8 cellular contexts compared by ENCODE assay signal in genomic region chr1:2583871-2584341, GRCh38. TPM values are rescaled to one million over a fixed set of nuclear protein-coding genes. Genes with fewer than 3 reads are reported as not detected.
A peak's percentile ranks its signal among the peaks of the same experiment; 100 is the strongest.
DNase-seq lines count a peak whose midpoint lies in the region; ATAC-seq and TF ChIP-seq lines count a peak whose summit lies in the region.

No MANE protein-coding gene starts in this region.

- H3K27ac ChIP-seq in Panc1 (ENCODE audit: low read length) (0 out of 2 replicates have a peak overlapping the region, but pooled peaks have one; percentile 2), dorsolateral prefrontal cortex (peak overlapping the region in 45 of 59 donors; percentile 6 to 98 (median 94)), WERI-Rb-1 (no peak overlapping the region)

- H3K27me3 ChIP-seq in Panc1 (ENCODE audit: control insufficient read depth, insufficient read depth, low read length), result no peaks in the 10 kb centered on the region
- no peaks in the 10 kb centered on the region for H3K27me3 ChIP-seq in dorsolateral prefrontal cortex
- no peaks in the 10 kb centered on the region for H3K27me3 ChIP-seq in WERI-Rb-1 (ENCODE audit: insufficient read depth, low read depth, severe bottlenecking)

- CTCF ChIA-PET in Panc1 (lab: Charles Lee), result no interaction called here

- BruUV-seq in Panc1 (replicated peaks; lab: Mats Ljungman, UMichigan), result no TSS peak

- POLR2A ChIA-PET in Panc1 (lab: Charles Lee), result no interaction called here

- DNase-seq in NCI-H345 (lab: John Stamatoyannopoulos, UW) (peak; percentile 63), NCI-H345 treated with DMSO at 0.1 percent for 48 hours (lab: John Stamatoyannopoulos, UW; ENCODE audit: unreplicated experiment) (no peak), Panc1 (ENCODE audit: low read depth, low spot score) (no peak), dorsolateral prefrontal cortex (no peak), WERI-Rb-1 (no peak)
- DNase-seq in stimulated activated CD8-positive, alpha-beta memory T cell treated with anti-CD3 and anti-CD28 coated beads, Interleukin-4, amount 100 ng/mL, for 48 hours, result peak; percentile 41
- no peak for DNase-seq in NK-92 treated with Interleukin-12 subunit alpha and Interleukin-12 subunit beta, amount 100 ng/mL, for 24 hours (lab: John Stamatoyannopoulos, UW)

- in situ Hi-C loops in Panc1 (cut with HindIII; ENCODE audit: low pct_unique_long_range_greater_than_20kb, low sequenced_read_pairs), result no loop called here

- H3K9me3 ChIP-seq in Panc1 (ENCODE audit: control insufficient read depth, insufficient read depth, low read depth, low read length) (no peaks in the 10 kb centered on the region), WERI-Rb-1 (ENCODE audit: severe bottlenecking) (no peaks in the 10 kb centered on the region)

- intact Hi-C loops in Panc1 (cut with micrococcal nuclease; ENCODE audit: unreplicated experiment), result no loop called here
- intact Hi-C loops in dorsolateral prefrontal cortex (cut with DNase I), result loop anchor here (2.0 to 10.0 kb wide), 3 partner anchors 35 to 369 kb away; partner anchors contain the start of gene PANK4 (in 1 of the 2)

- peaks cover 17% of the 10 kb centered on the region for H3K4me1 ChIP-seq in Panc1 (ENCODE audit: control insufficient read depth, insufficient read depth, low read length)

- H3K4me3 ChIP-seq in Panc1 (ENCODE audit: low read depth in 2 of 2, low read length in 2 of 2) (peak overlapping the region in 1 of 2 experiments; percentile 30; a peak in 2 of 4 replicates), dorsolateral prefrontal cortex (no peak overlapping the region), WERI-Rb-1 (ENCODE audit: low read depth, low read length) (no peak overlapping the region)

- no peaks in the 10 kb centered on the region; the same call in 1 of the 2 replicates for H3K36me3 ChIP-seq in Panc1 (ENCODE audit: control insufficient read depth, insufficient read depth, low read length)
- no peaks in the 10 kb centered on the region for H3K36me3 ChIP-seq in WERI-Rb-1

- ATAC-seq in Panc1 (no peak), HG02840 (IDR thresholded peaks at IDR 0.05; ENCODE audit: low FRiP score, unreplicated experiment) (no peak)

- TF ChIP-seq CTCF in Panc1 (IDR thresholded peaks at IDR 0.05) (no peak), dorsolateral prefrontal cortex (IDR thresholded peaks at IDR 0.05 in 54 of 56, conservative IDR thresholded peaks at IDR 0.05 in 2 of 56; ENCODE audit: low read depth in 1 of 56, partially characterized antibody in 56 of 56) (no peak), WERI-Rb-1 (IDR thresholded peaks at IDR 0.05; ENCODE audit: low read depth, low read length) (no peak)

RNA-seq across cellular contexts. Expression of gene PRXL2B, which starts 2.7 kb away (rescaled TPM):
- total RNA-seq in Panc1 (2021; ENCODE audit: unreplicated experiment) (17.0 TPM), dorsolateral prefrontal cortex (10 to 100 TPM; 24.0 to 76.4 (median 50.5) TPM)
- polyA plus RNA-seq in Panc1 (2012; ENCODE audit: insufficient read length), result 23.0 TPM

RNA-seq across cellular contexts. Expression of gene TNFRSF14, which starts 27.7 kb away (rescaled TPM):
- total RNA-seq in Panc1 (2021; ENCODE audit: unreplicated experiment) (20.1 TPM), dorsolateral prefrontal cortex (10 to 100 TPM; 12.0 to 44.5 (median 23.4) TPM)
- polyA plus RNA-seq in Panc1 (2012; ENCODE audit: insufficient read length), result 14.8 TPM

RNA-seq across cellular contexts. Expression of gene MMEL1, which starts 48.9 kb away (rescaled TPM):
- total RNA-seq in Panc1 (2021; ENCODE audit: unreplicated experiment), result 0.46 TPM
- 10.4 TPM for polyA plus RNA-seq in Panc1 (2012; ENCODE audit: insufficient read length)
- 1 to 10 TPM in 86 of 120 experiments, under 1 TPM in 29, not detected in 5; 0.18 to 5.4 (median 1.5) TPM for total RNA-seq in dorsolateral prefrontal cortex

RNA-seq across cellular contexts. Expression of gene HES5, which starts 53.8 kb away (rescaled TPM):
- total RNA-seq in Panc1 (2021; ENCODE audit: unreplicated experiment) (not detected), dorsolateral prefrontal cortex (10 to 100 TPM in 45 of 120 experiments, 1 to 10 TPM in 74, under 1 TPM in 1; 0.56 to 50.1 (median 8.5) TPM)
- polyA plus RNA-seq in Panc1 (2012; ENCODE audit: insufficient read length), result not detected

RNA-seq across cellular contexts. Expression of gene PANK4, which starts 57.5 kb away (rescaled TPM):
- total RNA-seq in Panc1 (2021; ENCODE audit: unreplicated experiment) (35.9 TPM), dorsolateral prefrontal cortex (10 to 100 TPM; 31.4 to 65.2 (median 46.7) TPM)
- 26.7 TPM for polyA plus RNA-seq in Panc1 (2012; ENCODE audit: insufficient read length)

Comparison
In these comparisons a context has a peak if more than half of its experiments do, and no peak if none do; other contexts are left out.
1. DNase-seq: peak in NCI-H345 (single experiment) and stimulated activated CD8-positive, alpha-beta memory T cell treated with anti-CD3 and anti-CD28 coated beads, Interleukin-4, amount 100 ng/mL, for 48 hours (single experiment); none in NCI-H345 treated with DMSO at 0.1 percent for 48 hours (single experiment), Panc1 (single experiment), dorsolateral prefrontal cortex (0 of 10), NK-92 treated with Interleukin-12 subunit alpha and Interleukin-12 subunit beta, amount 100 ng/mL, for 24 hours (single experiment) and WERI-Rb-1 (single experiment).